Comparison of ENCODE assay signal across 8 cellular contexts in the genomic region with DNA sequence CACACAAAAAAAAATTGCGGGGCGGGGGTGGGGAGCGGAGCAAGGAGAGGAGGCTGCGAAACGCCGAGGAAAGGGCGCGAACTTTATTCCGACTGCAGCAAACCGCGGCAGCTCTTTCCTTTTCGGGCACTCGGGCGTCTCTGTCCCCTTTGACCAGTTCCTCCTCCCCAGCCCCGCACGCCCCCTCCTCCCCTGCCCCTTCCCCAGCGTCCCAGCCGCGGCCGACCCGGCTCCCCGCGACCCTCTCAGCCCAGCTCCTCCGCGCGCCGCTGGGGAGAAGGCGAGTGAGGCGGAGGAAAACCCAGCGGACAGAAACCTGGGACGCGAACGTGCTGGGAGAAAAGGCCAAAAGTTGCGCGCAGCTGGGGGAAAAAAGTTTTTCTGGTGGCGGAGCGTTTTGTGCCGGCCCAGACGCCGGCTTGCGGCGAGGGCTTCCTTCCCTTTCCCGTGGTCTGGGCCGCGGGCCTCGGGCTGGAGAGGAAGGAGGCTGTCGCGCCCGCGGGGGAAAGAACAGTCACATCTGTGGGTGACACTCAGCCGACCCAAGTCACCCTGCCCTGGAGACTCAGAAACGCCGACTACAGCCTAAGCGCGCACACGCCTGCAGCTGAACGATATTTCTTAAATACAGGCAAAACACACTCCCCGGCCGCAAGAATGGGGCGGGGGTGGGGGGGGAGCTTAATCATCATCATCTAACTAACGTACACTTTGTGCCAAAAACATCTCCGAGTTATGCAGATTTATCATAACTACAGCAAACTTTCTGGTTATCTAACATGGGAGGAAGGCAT. TPM values are rescaled to one million over a fixed set of nuclear protein-coding genes. Genes with fewer than 3 reads are reported as not detected.
DNase-seq lines count a peak whose midpoint lies in the region; ATAC-seq and TF ChIP-seq lines count a peak whose summit lies in the region.

No MANE protein-coding gene starts in this region.

- H3K4me2 ChIP-seq in BLaER1 (peak overlapping the region; percentile 92), parathyroid adenoma (ENCODE audit: low read length) (peak overlapping the region; percentile 87)

- ATAC-seq in HG03565 (IDR thresholded peaks at IDR 0.05; ENCODE audit: unreplicated experiment), result no peak
- ATAC-seq in stimulated activated memory B cell treated with anti-CD40 and anti-IgM and Interleukin-4, amounts not matched to agents 10 μg/mL and 1 μg/mL and 100 μg/mL, for 72 hours, result no peak

- H2AFZ ChIP-seq in parathyroid adenoma, result peak overlapping the region; percentile 78

- no peaks in the 10 kb centered on the region for H3K79me2 ChIP-seq in parathyroid adenoma

- peak; percentile 40 for DNase-seq in HPDE6-E6E7 (ENCODE audit: extremely low spot score)
- peak; percentile 60 for DNase-seq in left ventricle myocardium inferior
- DNase-seq in superior temporal gyrus (ENCODE audit: extremely low spot score), result no peak

- peaks cover under 1% of the 10 kb centered on the region for H3K9me3 Mint-ChIP-seq in activated naive CD8-positive, alpha-beta T cell (ENCODE audit: low read depth)
- H3K9me3 Mint-ChIP-seq in stimulated activated memory B cell treated with anti-CD40 and anti-IgM and Interleukin-4, amounts not matched to agents 10 μg/mL and 1 μg/mL and 100 μg/mL, for 72 hours, result peaks cover 2% of the 10 kb centered on the region

- no peaks in the 10 kb centered on the region; the same call in 1 of the 2 replicates for H4K20me1 ChIP-seq in BLaER1

- H3K27me3 ChIP-seq in BLaER1, result peaks cover 36% of the 10 kb centered on the region
- H3K27me3 ChIP-seq in left ventricle myocardium inferior (ENCODE audit: low read depth), result peaks cover 77% of the 10 kb centered on the region
- no peaks in the 10 kb centered on the region for H3K27me3 ChIP-seq in parathyroid adenoma (ENCODE audit: control insufficient read depth, insufficient read depth, low read length)

- H3K27ac ChIP-seq in BLaER1 (peak overlapping the region; percentile 77), left ventricle myocardium inferior (replicated peaks) (peak overlapping the region; percentile 71), parathyroid adenoma (peak overlapping the region; percentile 54)

- peaks cover 3% of the 10 kb centered on the region; the same call in 1 of the 2 replicates for H3K9me3 ChIP-seq in BLaER1
- H3K9me3 ChIP-seq in left ventricle myocardium inferior (replicated peaks), result no peaks in the 10 kb centered on the region
- no peaks in the 10 kb centered on the region for H3K9me3 ChIP-seq in parathyroid adenoma (ENCODE audit: control insufficient read depth, low read length)

- peaks cover 11% of the 10 kb centered on the region for H3K4me1 Mint-ChIP-seq in activated naive CD8-positive, alpha-beta T cell (ENCODE audit: low read depth)
- no peaks in the 10 kb centered on the region for H3K4me1 Mint-ChIP-seq in stimulated activated memory B cell treated with anti-CD40 and anti-IgM and Interleukin-4, amounts not matched to agents 10 μg/mL and 1 μg/mL and 100 μg/mL, for 72 hours

- H3K27me3 Mint-ChIP-seq in activated naive CD8-positive, alpha-beta T cell, result peaks cover 25% of the 10 kb centered on the region
- peaks cover 39% of the 10 kb centered on the region for H3K27me3 Mint-ChIP-seq in stimulated activated memory B cell treated with anti-CD40 and anti-IgM and Interleukin-4, amounts not matched to agents 10 μg/mL and 1 μg/mL and 100 μg/mL, for 72 hours

- H3K4me3 ChIP-seq in BLaER1 (peak overlapping the region; percentile 81), left ventricle myocardium inferior (peak overlapping the region; percentile 73), parathyroid adenoma (ENCODE audit: low read depth, low read length) (peak overlapping the region; percentile 75)

- H3K9ac ChIP-seq in BLaER1 (peak overlapping the region; percentile 77), parathyroid adenoma (no peak overlapping the region)

- H3K4me1 ChIP-seq in BLaER1, result peaks cover 39% of the 10 kb centered on the region
- H3K4me1 ChIP-seq in left ventricle myocardium inferior, result peaks cover 30% of the 10 kb centered on the region
- H3K4me1 ChIP-seq in parathyroid adenoma, result peaks cover 5% of the 10 kb centered on the region

- no peak for TF ChIP-seq CTCF in left ventricle myocardium inferior (IDR thresholded peaks at IDR 0.05; ENCODE audit: borderline replicate concordance)
- no peak for TF ChIP-seq CTCF in parathyroid adenoma (IDR thresholded peaks at IDR 0.05)

- peak overlapping the region; percentile 83 for H3K4me3 Mint-ChIP-seq in activated naive CD8-positive, alpha-beta T cell
- H3K4me3 Mint-ChIP-seq in stimulated activated memory B cell treated with anti-CD40 and anti-IgM and Interleukin-4, amounts not matched to agents 10 μg/mL and 1 μg/mL and 100 μg/mL, for 72 hours, result no peak overlapping the region

- H3K36me3 ChIP-seq in BLaER1, result no peaks in the 10 kb centered on the region
- no peaks in the 10 kb centered on the region for H3K36me3 ChIP-seq in left ventricle myocardium inferior
- H3K36me3 ChIP-seq in parathyroid adenoma (ENCODE audit: control insufficient read depth, insufficient read depth, low read length), result no peaks in the 10 kb centered on the region

- intact Hi-C loops in left ventricle myocardium inferior (cut with micrococcal nuclease), result loop anchor here (5.0 kb wide), 1 partner anchor 149 kb away; no protein-coding TSS in a partner anchor

- no peak overlapping the region for H3K27ac Mint-ChIP-seq in activated naive CD8-positive, alpha-beta T cell
- no peak overlapping the region for H3K27ac Mint-ChIP-seq in stimulated activated memory B cell treated with anti-CD40 and anti-IgM and Interleukin-4, amounts not matched to agents 10 μg/mL and 1 μg/mL and 100 μg/mL, for 72 hours

- no peaks in the 10 kb centered on the region for H3K36me3 Mint-ChIP-seq in activated naive CD8-positive, alpha-beta T cell
- no peaks in the 10 kb centered on the region for H3K36me3 Mint-ChIP-seq in stimulated activated memory B cell treated with anti-CD40 and anti-IgM and Interleukin-4, amounts not matched to agents 10 μg/mL and 1 μg/mL and 100 μg/mL, for 72 hours

RNA-seq across cellular contexts. Expression of gene BNC2, which starts 1.1 kb away (rescaled TPM):
- total RNA-seq in left ventricle myocardium inferior, result 3.5 TPM
